Comparison of ENCODE assay signal across 19 cellular contexts in genomic region chr2:235127909-235128308, GRCh38.
"Had no signal": no experiment of that assay in that cellular context is flagged by ENCODE, and none has a peak within 500 bp of the region (broad histone marks: within the 10 kb centered on the region; RNA-seq: fewer than 3 reads in every experiment).

No MANE protein-coding gene starts in this region.

- ATAC-seq: SK-N-SH treated with all-trans-retinoic acid at 6 μM for 48 hours had no signal

- DNase-seq: KBM-7, MV-4-11, NCI-H1048, NCI-H1105, NCI-H1417 treated with DMSO at 0.1 percent for 48 hours, NCI-H146, NCI-H1694 treated with DMSO at 0.1 percent for 48 hours, NCI-H1930, NCI-H2081, NCI-H2107, NCI-H2227 treated with DMSO at 0.1 percent for 48 hours, NCI-H446, NCI-H510A, NCI-H524 treated with DMSO at 0.1 percent for 48 hours, NCI-H69, NCI-H774, RPMI8226, SHP77 had no signal
